Comparison of ENCODE assay signal across 8 cellular contexts in genomic region chr10:86365346-86366032, GRCh38. TPM values are rescaled to one million over a fixed set of nuclear protein-coding genes. Genes with fewer than 3 reads are reported as not detected.
DNase-seq lines count a peak whose midpoint lies in the region; ATAC-seq, FAIRE-seq and TF ChIP-seq lines count a peak whose summit lies in the region.

No MANE protein-coding gene starts in this region.

- ATAC-seq in T-cell (replicated peaks in 1 of 4) (peak in 2 of 4 experiments; percentile 2 to 13), heart left ventricle (no peak), psoas muscle (peak in 1 of 4 donors; percentile 30)

- H3K27ac ChIP-seq in heart left ventricle (no peak overlapping the region), psoas muscle (no peak overlapping the region)

- 6 to 21% (median 10%) methylated on average over 30 to 47 of the region's 47 CpGs for WGBS in heart left ventricle, 4 donors
- WGBS in psoas muscle, 3 donors = 2% methylated on average over 44 to 47 of the region's 47 CpGs

- POLR2A ChIA-PET in T-cell (lab: Charles Lee) = no interaction called here

- peak overlapping the region; percentile 65 to 71 (median 68) for H3K4me3 Mint-ChIP-seq in T-cell

- peaks cover 0 to 62% (median 19%) of the 10 kb centered on the region in 12 donors for H3K4me1 ChIP-seq in heart left ventricle
- H3K4me1 ChIP-seq in psoas muscle = peaks cover 16% of the 10 kb centered on the region

- H3K4me3 ChIP-seq in heart left ventricle (peak overlapping the region; percentile 32 to 77 (median 62)), psoas muscle (peak overlapping the region; percentile 66)

- CTCF ChIA-PET in T-cell (lab: Charles Lee) = no interaction called here

- TF ChIP-seq POLR2A in heart left ventricle (IDR thresholded peaks at IDR 0.05) = no peak

- TF ChIP-seq CTCF in GM13977 (IDR thresholded peaks at IDR 0.05; ENCODE audit: extremely low read depth, insufficient read depth, missing control alignments) (peak; percentile 1), heart left ventricle (IDR thresholded peaks at IDR 0.05) (no peak), psoas muscle (IDR thresholded peaks at IDR 0.05) (no peak), D721Med (IDR thresholded peaks at IDR 0.05; ENCODE audit: insufficient read depth, missing control alignments) (no peak)

- DNase-seq in GM13977 (ENCODE audit: low spot score) (peak; percentile 50), T-cell (no peak), heart left ventricle (peak in 2 of 5 donors; percentile 18 to 51), psoas muscle (peak in 1 of 2 donors; percentile 53), dermis blood vessel endothelial cell (no peak), NCI-H1694 (lab: John Stamatoyannopoulos, UW) (no peak), NCI-H187 treated with DMSO at 0.1 percent for 48 hours (lab: John Stamatoyannopoulos, UW) (no peak), D721Med (ENCODE audit: insufficient read length, low spot score) (no peak)

- H3K27me3 ChIP-seq in heart left ventricle (peaks cover 12 to 62% (median 30%) of the 10 kb centered on the region in 9 donors), psoas muscle (ENCODE audit: insufficient read depth in 3 of 3, low read length in 2 of 3) (peaks cover 0 to 76% (median 22%) of the 10 kb centered on the region in 3 donors)

- peak overlapping the region in 1 of 2 donors; percentile 40 for H3K27ac Mint-ChIP-seq in T-cell

- FAIRE-seq in D721Med (lab: Jason Lieb, UNC) = no peak

- no peaks in the 10 kb centered on the region for H3K9me3 Mint-ChIP-seq in T-cell

- peaks cover 13 to 25% (median 21%) of the 10 kb centered on the region in 3 donors for H3K4me1 Mint-ChIP-seq in T-cell

- H3K36me3 ChIP-seq in heart left ventricle (no peaks in the 10 kb centered on the region), psoas muscle (ENCODE audit: insufficient read depth in 1 of 2, low read depth in 1 of 2) (no peaks in the 10 kb centered on the region)

- in situ Hi-C loops in GM13977 (cut with MboI; ENCODE audit: low pct_unique_long_range_greater_than_20kb, low sequenced_read_pairs, unreplicated experiment) = no loop called here

- H3K27me3 Mint-ChIP-seq in T-cell = peaks cover 62 to 75% of the 10 kb centered on the region in 2 donors

- no peaks in the 10 kb centered on the region for H3K36me3 Mint-ChIP-seq in T-cell

- H3K9me3 ChIP-seq in heart left ventricle = no peaks in the 10 kb centered on the region
- no peaks in the 10 kb centered on the region for H3K9me3 ChIP-seq in psoas muscle

- intact Hi-C loops in heart left ventricle (cut with DNase I) (loop anchor here in 6 of 10 donors (5.0 to 10.0 kb wide), 6 partner anchors 261 to 573 kb away; no protein-coding TSS in a partner anchor), psoas muscle (cut with DNase I) (loop anchor here in 1 of 2 donors (10.0 kb wide), 1 partner anchor 371 kb away; no protein-coding TSS in a partner anchor)

RNA-seq across cellular contexts. Expression of gene GRID1, which starts 1.1 kb away (rescaled TPM):
- under 1 TPM in 1 of 5 donors, not detected in 4; 0.68 TPM for total RNA-seq in T-cell
- total RNA-seq in heart left ventricle = 1 to 10 TPM in 8 of 9 donors, under 1 TPM in 1; 0.93 to 3.4 (median 1.6) TPM
- polyA plus RNA-seq in heart left ventricle = 1 to 10 TPM in 1 of 2 donors, under 1 TPM in 1; 0.69 to 1.7 TPM
- under 1 TPM; 0.20 to 0.56 (median 0.31) TPM for total RNA-seq in psoas muscle
- under 1 TPM; 0.17 to 0.25 (median 0.22) TPM for polyA plus RNA-seq in psoas muscle
- total RNA-seq in dermis blood vessel endothelial cell = not detected in 2 replicates
